Comparison of ENCODE assay signal across 8 cellular contexts in the genomic region with DNA sequence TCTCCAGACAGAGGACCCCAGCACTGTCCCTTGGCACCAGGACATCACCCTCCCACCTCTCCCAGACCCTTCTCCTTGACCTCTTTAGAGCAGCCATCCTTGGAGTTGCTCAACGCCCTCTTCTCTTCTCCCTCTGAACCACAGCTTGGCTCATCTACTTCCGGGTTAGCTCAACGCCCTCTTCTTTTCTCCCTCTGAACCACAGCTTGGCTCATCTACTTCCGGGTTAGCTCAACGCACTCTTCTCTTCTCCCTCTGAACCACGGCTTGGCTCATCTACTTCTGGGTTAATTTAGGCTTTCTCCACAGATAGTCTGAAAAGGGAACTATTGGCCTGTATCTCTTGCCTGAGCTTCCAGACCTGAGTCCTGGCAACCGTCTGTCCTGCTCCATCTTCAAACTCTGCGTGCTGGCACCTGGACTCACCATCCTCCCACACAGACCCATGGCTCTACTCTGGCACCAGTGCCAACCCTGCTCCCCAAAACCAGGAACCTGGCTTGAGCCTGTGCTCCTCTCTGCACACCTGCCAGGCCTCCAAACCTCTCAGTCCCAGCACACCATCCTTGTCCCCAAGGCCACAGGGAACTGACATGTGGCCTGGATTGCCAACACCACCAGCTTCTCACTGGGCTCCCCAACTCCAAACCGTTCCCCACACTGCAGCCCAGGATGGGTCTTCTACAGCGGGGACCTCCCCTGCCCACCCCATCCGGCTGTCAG. TPM values are rescaled to one million over a fixed set of nuclear protein-coding genes. Genes with fewer than 3 reads are reported as not detected.
A peak's percentile ranks its signal among the peaks of the same experiment; 100 is the strongest.
DNase-seq lines count a peak whose midpoint lies in the region; ATAC-seq and TF ChIP-seq lines count a peak whose summit lies in the region.
"Had no signal": no experiment of that assay in that cellular context is flagged by ENCODE, and none has a peak within 500 bp of the region (broad histone marks: within the 10 kb centered on the region; RNA-seq: fewer than 3 reads in every experiment).

No MANE protein-coding gene starts in this region.

- DNase-seq in ACHN = peak; percentile 39
- DNase-seq in OCI-LY7 (ENCODE audit: low spot score) = peak; percentile 19
- no peak for DNase-seq in left ventricle myocardium inferior
- no peak for DNase-seq in CD4-positive, alpha-beta T cell
- no peak for DNase-seq in hippocampal formation (lab: John Stamatoyannopoulos, UW)
- DNase-seq in activated CD4-positive, alpha-beta T cell treated with anti-CD3 and anti-CD28 coated beads for 1 hour = no peak
- DNase-seq: activated naive CD4-positive, alpha-beta T cell; NCI-H2171 treated with DMSO at 0.1 percent for 48 hours had no signal

- BruUV-seq in OCI-LY7 (replicated peaks; lab: Mats Ljungman, UMichigan) = no TSS peak

- H3K9me3 ChIP-seq in OCI-LY7 (ENCODE audit: low read length) (no peaks in the 10 kb centered on the region), left ventricle myocardium inferior (replicated peaks) (no peaks in the 10 kb centered on the region)
- no peaks in the 10 kb centered on the region for H3K9me3 ChIP-seq in CD4-positive, alpha-beta T cell (ENCODE audit: control insufficient read depth, low read length)

- no peaks in the 10 kb centered on the region for H3K9me3 Mint-ChIP-seq in CD4-positive, alpha-beta T cell

- H3K9me2 ChIP-seq in OCI-LY7 (ENCODE audit: insufficient read depth, low read length) = no peaks in the 10 kb centered on the region

- H3K4me3 ChIP-seq in OCI-LY7 (ENCODE audit: low read depth, low read length, poor library complexity, severe bottlenecking) = no peak overlapping the region
- H3K4me3 ChIP-seq in left ventricle myocardium inferior = peak overlapping the region; percentile 28

- TF ChIP-seq CTCF in OCI-LY7 (conservative IDR thresholded peaks at IDR 0.05; ENCODE audit: low read length) (no peak), left ventricle myocardium inferior (IDR thresholded peaks at IDR 0.05; ENCODE audit: borderline replicate concordance) (no peak)
- TF ChIP-seq CTCF in CD4-positive, alpha-beta T cell (IDR thresholded peaks at IDR 0.05) = no peak

- no peak overlapping the region for H2AFZ ChIP-seq in OCI-LY7 (ENCODE audit: low read length)

- POLR2A ChIA-PET in OCI-LY7 (lab: Charles Lee) = no interaction called here
- POLR2A ChIA-PET in CD4-positive, alpha-beta T cell (lab: Charles Lee) = no interaction called here

- H3K4me2 ChIP-seq in OCI-LY7 (ENCODE audit: low read length) = no peak overlapping the region

- H3K36me3 Mint-ChIP-seq in CD4-positive, alpha-beta T cell (ENCODE audit: low read depth) = peaks cover 67% of the 10 kb centered on the region

- CTCF ChIA-PET in OCI-LY7 (lab: Charles Lee; ENCODE audit: unreplicated experiment) = no interaction called here
- CTCF ChIA-PET in CD4-positive, alpha-beta T cell (lab: Charles Lee) = no interaction called here

- no peaks in the 10 kb centered on the region for H3K79me2 ChIP-seq in OCI-LY7 (ENCODE audit: insufficient read depth, low read depth, low read length)

- ATAC-seq in CD4-positive, alpha-beta T cell (ENCODE audit: poor library complexity) = no peak

- no peaks in the 10 kb centered on the region for H3K27me3 Mint-ChIP-seq in CD4-positive, alpha-beta T cell

- H3K36me3 ChIP-seq in OCI-LY7 (ENCODE audit: insufficient read depth, low read length) = peaks cover 72% of the 10 kb centered on the region
- H3K36me3 ChIP-seq in left ventricle myocardium inferior = peaks cover 68% of the 10 kb centered on the region

- peaks cover 4% of the 10 kb centered on the region for H3K4me1 Mint-ChIP-seq in CD4-positive, alpha-beta T cell (ENCODE audit: low read depth)

- H4K20me1 ChIP-seq in OCI-LY7 (ENCODE audit: insufficient read depth, low read length) = no peaks in the 10 kb centered on the region

- no peak overlapping the region for H3K4me3 Mint-ChIP-seq in CD4-positive, alpha-beta T cell

- no peak overlapping the region for H3K27ac ChIP-seq in OCI-LY7 (ENCODE audit: low read depth, low read length, poor library complexity, severe bottlenecking)
- peak overlapping the region; percentile 16 for H3K27ac ChIP-seq in left ventricle myocardium inferior (replicated peaks)
- H3K27ac ChIP-seq in CD4-positive, alpha-beta T cell (ENCODE audit: low read depth, low read length) = no peak overlapping the region

- no peaks in the 10 kb centered on the region for H3K4me1 ChIP-seq in OCI-LY7 (ENCODE audit: insufficient read depth, low read length, poor library complexity, severe bottlenecking)
- peaks cover 48% of the 10 kb centered on the region for H3K4me1 ChIP-seq in left ventricle myocardium inferior

- H3K27ac Mint-ChIP-seq in CD4-positive, alpha-beta T cell = no peak overlapping the region

- in situ Hi-C loops in ACHN (cut with HindIII; ENCODE audit: low pct_ligation_motif_present, low pct_unique_long_range_greater_than_20kb, low sequenced_read_pairs) = no loop called here

- H3K27me3 ChIP-seq in left ventricle myocardium inferior (ENCODE audit: low read depth) = no peaks in the 10 kb centered on the region
- H3K27me3 ChIP-seq in CD4-positive, alpha-beta T cell (ENCODE audit: control insufficient read depth, insufficient read depth, low read length) = no peaks in the 10 kb centered on the region

- intact Hi-C loops in OCI-LY7 (cut with micrococcal nuclease; ENCODE audit: unreplicated experiment) = no loop called here
- intact Hi-C loops in left ventricle myocardium inferior (cut with micrococcal nuclease) = no loop called here
- intact Hi-C loops in CD4-positive, alpha-beta T cell (cut with DNase I, micrococcal nuclease) = no loop called here

RNA-seq across cellular contexts. Expression of a gene that starts 25.3 kb away (rescaled TPM):
- total RNA-seq in OCI-LY7 (2014; rRNA removed; shearing (Covaris generic)) = 51.1 and 65.2 TPM in 2 replicates
- total RNA-seq in OCI-LY7 (2022) (64.4 and 74.2 TPM in 2 replicates), left ventricle myocardium inferior (15.9 TPM)
- total RNA-seq in CD4-positive, alpha-beta T cell = 10 to 100 TPM; 18.7 to 19.7 TPM

RNA-seq across cellular contexts. Expression of a gene that starts 49.3 kb away (rescaled TPM):
- total RNA-seq in OCI-LY7 (2014; rRNA removed; shearing (Covaris generic)) = 1.3 and 1.6 TPM in 2 replicates
- total RNA-seq in OCI-LY7 (2022) (4.3 and 6.7 TPM in 2 replicates), left ventricle myocardium inferior (0.38 TPM)
- 1 to 10 TPM; 1.0 to 1.1 TPM for total RNA-seq in CD4-positive, alpha-beta T cell

RNA-seq across cellular contexts. Expression of a gene that starts 59.5 kb away (rescaled TPM):
- 59.4 and 69.6 TPM in 2 replicates for total RNA-seq in OCI-LY7 (2014; rRNA removed; shearing (Covaris generic))
- total RNA-seq in OCI-LY7 (2022) (118 and 119 TPM in 2 replicates), left ventricle myocardium inferior (87.5 TPM)
- total RNA-seq in CD4-positive, alpha-beta T cell = 10 to 100 TPM; 61.0 to 62.4 TPM

RNA-seq across cellular contexts. Expression of a gene that starts 59.6 kb away (rescaled TPM):
- total RNA-seq in OCI-LY7 (2014; rRNA removed; shearing (Covaris generic)) = 0.95 and 1.3 TPM in 2 replicates
- total RNA-seq in OCI-LY7 (2022) (1.7 and 2.4 TPM in 2 replicates), left ventricle myocardium inferior (0.30 TPM)
- under 1 TPM in 1 of 2 experiments, not detected in 1; 0.17 TPM for total RNA-seq in CD4-positive, alpha-beta T cell

Comparison
In these comparisons a context has a peak if more than half of its experiments do, and no peak if none do; other contexts are left out.
1. DNase-seq: peak in ACHN (single experiment) and OCI-LY7 (single experiment); none in left ventricle myocardium inferior (single experiment), CD4-positive, alpha-beta T cell (0 of 10), hippocampal formation (0 of 2) and activated CD4-positive, alpha-beta T cell treated with anti-CD3 and anti-CD28 coated beads for 1 hour (single experiment).